Comparison of ENCODE assay signal across 8 cellular contexts in genomic region chr5:149732500-149733128, GRCh38. TPM values are rescaled to one million over a fixed set of nuclear protein-coding genes. Genes with fewer than 3 reads are reported as not detected.
A peak's percentile ranks its signal among the peaks of the same experiment; 100 is the strongest.
DNase-seq lines count a peak whose midpoint lies in the region; ATAC-seq and TF ChIP-seq lines count a peak whose summit lies in the region.

No MANE protein-coding gene starts in this region.

- H3K9me3 ChIP-seq in DND-41 (ENCODE audit: insufficient read depth, low read length, severe bottlenecking), result no peaks in the 10 kb centered on the region
- no peaks in the 10 kb centered on the region for H3K9me3 ChIP-seq in Peyer's patch
- no peaks in the 10 kb centered on the region for H3K9me3 ChIP-seq in fibroblast of lung (ENCODE audit: control insufficient read depth, insufficient read depth, low read depth, low read length)

- TF ChIP-seq CTCF in DND-41 (IDR thresholded peaks at IDR 0.05; ENCODE audit: borderline replicate concordance, extremely low read depth, low read length, poor library complexity, severe bottlenecking) (no peak), Peyer's patch (IDR thresholded peaks at IDR 0.05) (peak in 1 of 6 experiments; percentile 18), fibroblast of lung (conservative IDR thresholded peaks at IDR 0.05 in 1 of 2, IDR thresholded peaks at IDR 0.05 in 1 of 2; ENCODE audit: low read depth in 1 of 2, low read length in 2 of 2) (no peak), neural crest cell (conservative IDR thresholded peaks at IDR 0.05) (no peak)

- H3K27ac ChIP-seq in DND-41 (ENCODE audit: low read length), result no peak overlapping the region
- peak overlapping the region; percentile 79 to 98 (median 90) for H3K27ac ChIP-seq in Peyer's patch
- H3K27ac ChIP-seq in fibroblast of lung (ENCODE audit: insufficient read depth, low read length), result no peak overlapping the region

- H3K27me3 Mint-ChIP-seq in neural crest cell (ENCODE audit: low read depth), result peaks cover 61% of the 10 kb centered on the region

- H3K79me2 ChIP-seq in DND-41 (ENCODE audit: insufficient read depth, low read length) (peaks cover 46% of the 10 kb centered on the region), fibroblast of lung (ENCODE audit: control insufficient read depth, insufficient read depth, low read length) (no peaks in the 10 kb centered on the region)

- peak overlapping the region; percentile 87 for H3K4me3 Mint-ChIP-seq in neural crest cell

- H3K4me2 ChIP-seq in DND-41 (ENCODE audit: insufficient read depth, low read length) (peak overlapping the region; percentile 90; the same call in 1 of the 2 replicates), fibroblast of lung (ENCODE audit: extremely low read depth, insufficient read depth, low read length) (peak overlapping the region; percentile 80)

- H3K36me3 Mint-ChIP-seq in neural crest cell (ENCODE audit: low read depth), result no peaks in the 10 kb centered on the region

- H3K36me3 ChIP-seq in DND-41 (ENCODE audit: insufficient read depth, low read length) (no peaks in the 10 kb centered on the region), Peyer's patch (no peaks in the 10 kb centered on the region), fibroblast of lung (ENCODE audit: control insufficient read depth, insufficient read depth, low read length) (no peaks in the 10 kb centered on the region)

- no peaks in the 10 kb centered on the region for H3K9me3 Mint-ChIP-seq in neural crest cell

- no peak overlapping the region for H3K27ac Mint-ChIP-seq in neural crest cell (ENCODE audit: unreplicated experiment)

- peak; percentile 28 to 73 for TF ChIP-seq POLR2A in Peyer's patch (IDR thresholded peaks at IDR 0.05)

- H2AFZ ChIP-seq in DND-41 (ENCODE audit: low read depth, low read length) (no peak overlapping the region), fibroblast of lung (ENCODE audit: low read length) (no peak overlapping the region)

- H3K27me3 ChIP-seq in DND-41 (ENCODE audit: insufficient read depth, low read length, poor library complexity), result peaks cover 3% of the 10 kb centered on the region
- H3K27me3 ChIP-seq in Peyer's patch, result no peaks in the 10 kb centered on the region
- H3K27me3 ChIP-seq in fibroblast of lung (ENCODE audit: control insufficient read depth, insufficient read depth, low read length), result peaks cover 2% of the 10 kb centered on the region

- H3K4me3 ChIP-seq in DND-41 (ENCODE audit: low read depth in 1 of 2, low read length in 2 of 2) (no peak overlapping the region), Peyer's patch (peak overlapping the region; percentile 72 to 98 (median 95)), fibroblast of lung (replicated peaks in 1 of 4; ENCODE audit: control extremely low read depth in 1 of 4, insufficient read depth in 1 of 4, low read depth in 3 of 4, low read length in 4 of 4) (peak overlapping the region in 2 of 4 experiments; percentile 69 to 78)

- no peak overlapping the region for H3K9ac ChIP-seq in DND-41 (ENCODE audit: low read depth, low read length)
- H3K9ac ChIP-seq in fibroblast of lung (ENCODE audit: insufficient read depth, low read length), result no peak overlapping the region

- peaks cover 5% of the 10 kb centered on the region for H3K4me1 Mint-ChIP-seq in neural crest cell

- ATAC-seq in DND-41 (ENCODE audit: insufficient read depth, low read depth) (no peak), HG03342 (IDR thresholded peaks at IDR 0.05; ENCODE audit: unreplicated experiment) (no peak)

- H4K20me1 ChIP-seq in DND-41 (ENCODE audit: insufficient read depth, low read length) (peaks cover 44% of the 10 kb centered on the region), fibroblast of lung (ENCODE audit: control insufficient read depth, extremely low read depth, insufficient read depth, low read length) (no peaks in the 10 kb centered on the region)

- no peak for DNase-seq in DND-41
- DNase-seq in Peyer's patch, result peak in 2 of 3 donors; percentile 78 to 80
- no peak for DNase-seq in fibroblast of lung (ENCODE audit: low read depth in 2 of 2)
- DNase-seq in neural crest cell (ENCODE audit: low read depth, low spot score), result no peak
- no peak for DNase-seq in DMS114 treated with DMSO at 0.1 percent for 48 hours (lab: John Stamatoyannopoulos, UW; ENCODE audit: unreplicated experiment)
- DNase-seq in iPS-NIHi7 (ENCODE audit: extremely low spot score), result no peak
- no peak for DNase-seq in DMS153 (lab: John Stamatoyannopoulos, UW)

- H3K4me1 ChIP-seq in DND-41 (ENCODE audit: insufficient read depth, low read length) (peaks cover 17% of the 10 kb centered on the region), Peyer's patch (peaks cover 0 to 29% (median 2%) of the 10 kb centered on the region in 4 donors), fibroblast of lung (ENCODE audit: control insufficient read depth, extremely low read depth, insufficient read depth, low read length) (no peaks in the 10 kb centered on the region)

RNA-seq across cellular contexts. Expression of gene PPARGC1B, which starts 2.5 kb away (rescaled TPM):
- total RNA-seq in Peyer's patch, result 10 to 100 TPM; 36.8 to 53.6 (median 46.7) TPM
- total RNA-seq in fibroblast of lung, result 0.26 and 0.50 TPM in 2 replicates
- polyA plus RNA-seq in fibroblast of lung, result 0.19 and 0.42 TPM in 2 replicates
- polyA plus RNA-seq in fibroblast of lung (2012), result 0.16 and 0.37 TPM in 2 replicates
- polyA minus RNA-seq in fibroblast of lung (ENCODE audit: low replicate concordance), result 1.1 and 1.8 TPM in 2 replicates
- 1.5 and 2.1 TPM in 2 replicates for total RNA-seq in neural crest cell

Comparison
In these comparisons a context has a peak if more than half of its experiments do, and no peak if none do; other contexts are left out.
1. DNase-seq: peak in Peyer's patch (2 of 3); none in DND-41 (single experiment), fibroblast of lung (0 of 2), neural crest cell (single experiment), DMS114 treated with DMSO at 0.1 percent for 48 hours (single experiment), iPS-NIHi7 (single experiment) and DMS153 (single experiment).
2. H3K27ac ChIP-seq: peak in Peyer's patch (4 of 4); none in DND-41 (single experiment) and fibroblast of lung (single experiment).
3. H3K4me3 ChIP-seq: peak in Peyer's patch (4 of 4); none in DND-41 (0 of 2).
4. RNA of gene PPARGC1B, which starts 2.5 kb away (total RNA-seq): 36.8 to 53.6 TPM in Peyer's patch; 1.5 to 2.1 TPM in neural crest cell and 0.26 to 0.50 TPM in fibroblast of lung; every median in the first group is over 10 times any median in the second.